8 cellular contexts compared by ENCODE assay signal in genomic region chr1:149888160-149888998, GRCh38. TPM values are rescaled to one million over a fixed set of nuclear protein-coding genes. Genes with fewer than 3 reads are reported as not detected.
A peak's percentile ranks its signal among the peaks of the same experiment; 100 is the strongest.
DNase-seq lines count a peak whose midpoint lies in the region; ATAC-seq, FAIRE-seq and TF ChIP-seq lines count a peak whose summit lies in the region.

No MANE protein-coding gene starts in this region.

- no peaks in the 10 kb centered on the region for H3K27me3 ChIP-seq in BLaER1
- H3K27me3 ChIP-seq in endothelial cell of umbilical vein (ENCODE audit: control insufficient read depth in 2 of 2, insufficient read depth in 2 of 2, low read length in 2 of 2) = no peaks in the 10 kb centered on the region
- no peaks in the 10 kb centered on the region for H3K27me3 ChIP-seq in mononuclear cell (ENCODE audit: insufficient read depth, low read length)

- dilution Hi-C loops in endothelial cell of umbilical vein (cut with MboI; ENCODE audit: extremely low pct_ligation_motif_present, low sequenced_read_pairs) = loop anchor here (25.0 kb wide), 1 partner anchor 149 kb away; no protein-coding TSS in a partner anchor

- DNase-seq in HT-29 (ENCODE audit: low spot score) (peak; percentile 93), NOMO-1 treated with DMSO at 0.1 percent for 48 hours (lab: John Stamatoyannopoulos, UW; ENCODE audit: unreplicated experiment) (peak; percentile 90), endothelial cell of umbilical vein (ENCODE audit: low read depth, low spot score) (peak; percentile 86)
- peak; percentile 41 to 63 (median 62) for DNase-seq in activated CD8-positive, alpha-beta memory T cell treated with anti-CD3 and anti-CD28 coated beads for 48 hours (ENCODE audit: low read depth in 2 of 3, low spot score in 2 of 3)
- peak; percentile 77 to 78 for DNase-seq in stimulated activated CD8-positive, alpha-beta memory T cell treated with anti-CD3 and anti-CD28 coated beads, Interleukin-2, amount 100 ng/mL, for 48 hours (ENCODE audit: low read depth in 2 of 2)

- H3K4me2 ChIP-seq in BLaER1 = peak overlapping the region; percentile 93
- H3K4me2 ChIP-seq in endothelial cell of umbilical vein (ENCODE audit: insufficient read depth, low read length) = peak overlapping the region; percentile 85

- FAIRE-seq in endothelial cell of umbilical vein (lab: Jason Lieb, UNC) = no peak

- CTCF ChIA-PET in endothelial cell of umbilical vein (lab: Charles Lee) = interaction anchor here (0.6 to 4.1 kb wide), 16 partner anchors 8 to 299 kb away, joined by 3 to 38 read pairs (median 4); partner anchors contain the start of gene BOLA1

- peak overlapping the region; percentile 96 for H3K27ac ChIP-seq in BLaER1
- H3K27ac ChIP-seq in endothelial cell of umbilical vein (ENCODE audit: insufficient read depth, low read depth, low read length) = peak overlapping the region; percentile 97

- peak; percentile 89 for TF ChIP-seq POLR2A in endothelial cell of umbilical vein (IDR thresholded peaks at IDR 0.05; ENCODE audit: low read depth, low read length)

- H3K36me3 ChIP-seq in BLaER1 (no peaks in the 10 kb centered on the region), endothelial cell of umbilical vein (ENCODE audit: control insufficient read depth in 2 of 2, extremely low read depth in 1 of 2, insufficient read depth in 2 of 2, low read length in 2 of 2) (no peaks in the 10 kb centered on the region)

- TSS peak; percentile 4 for BruUV-seq in endothelial cell of umbilical vein (replicated peaks; lab: Mats Ljungman, UMichigan)

- no peaks in the 10 kb centered on the region for H3K9me1 ChIP-seq in endothelial cell of umbilical vein (replicated peaks; ENCODE audit: control insufficient read depth, extremely low read depth, insufficient read depth, low read length)

- H3K79me2 ChIP-seq in endothelial cell of umbilical vein (ENCODE audit: control insufficient read depth, insufficient read depth, low read length) = no peaks in the 10 kb centered on the region

- H2AFZ ChIP-seq in endothelial cell of umbilical vein (ENCODE audit: low read depth, low read length) = peak overlapping the region; percentile 60

- POLR2A ChIA-PET in endothelial cell of umbilical vein (lab: Charles Lee) = interaction anchor here (1.4 to 3.6 kb wide), 9 partner anchors 11 to 299 kb away, joined by 4 to 20 read pairs (median 7); partner anchors contain the start of genes BOLA1 and MTMR11

- H3K4me3 ChIP-seq in BLaER1 (peak overlapping the region; percentile 77), endothelial cell of umbilical vein (replicated peaks in 1 of 3; ENCODE audit: insufficient read depth in 1 of 3, low read depth in 1 of 3, low read length in 3 of 3) (peak overlapping the region; percentile 22 to 91 (median 55)), mononuclear cell (ENCODE audit: low read length) (peak overlapping the region; percentile 87)

- H3K9ac ChIP-seq in BLaER1 = peak overlapping the region; percentile 97
- peak overlapping the region; percentile 99 for H3K9ac ChIP-seq in endothelial cell of umbilical vein (replicated peaks; ENCODE audit: extremely low read depth, insufficient read depth, low read length)

- peaks cover 27% of the 10 kb centered on the region for H4K20me1 ChIP-seq in BLaER1
- H4K20me1 ChIP-seq in endothelial cell of umbilical vein (replicated peaks; ENCODE audit: control insufficient read depth, extremely low read depth, insufficient read depth, low read length) = no peaks in the 10 kb centered on the region

- H3K4me1 ChIP-seq in BLaER1 = peaks cover 34% of the 10 kb centered on the region
- H3K4me1 ChIP-seq in endothelial cell of umbilical vein (ENCODE audit: control insufficient read depth, extremely low read depth, insufficient read depth, low read length) = peaks cover 16% of the 10 kb centered on the region
- peaks cover 34% of the 10 kb centered on the region for H3K4me1 ChIP-seq in mononuclear cell (ENCODE audit: insufficient read depth, low read length)

- peak; percentile 64 to 65 for TF ChIP-seq CTCF in endothelial cell of umbilical vein (IDR thresholded peaks at IDR 0.05; ENCODE audit: extremely low read depth in 1 of 2, insufficient read depth in 1 of 2, low read depth in 1 of 2, low read length in 2 of 2)

- H3K9me3 ChIP-seq in BLaER1 (no peaks in the 10 kb centered on the region), endothelial cell of umbilical vein (replicated peaks; ENCODE audit: control insufficient read depth, insufficient read depth, low read length) (no peaks in the 10 kb centered on the region), mononuclear cell (ENCODE audit: low read depth, low read length) (no peaks in the 10 kb centered on the region)

- intact Hi-C loops in endothelial cell of umbilical vein (cut with micrococcal nuclease) = loop anchor here (1.0 to 2.0 kb wide), 8 partner anchors 11 to 299 kb away; partner anchors contain the start of genes BOLA1, SF3B4 and VPS45

- ATAC-seq in GM19397 (IDR thresholded peaks at IDR 0.05; ENCODE audit: unreplicated experiment) = peak; percentile 18

TF ChIP-seq in endothelial cell of umbilical vein, 7 proteins besides CTCF, POLR2A, EP300 and RAD21:
- TF ChIP-seq GATA2 (IDR thresholded peaks at IDR 0.05; ENCODE audit: insufficient read depth, insufficient read length, low read depth, low read length) (no peak), EZH2 (IDR thresholded peaks at IDR 0.05; ENCODE audit: borderline replicate concordance, low read depth, low read length, severe bottlenecking) (no peak), FOS (IDR thresholded peaks at IDR 0.05; ENCODE audit: borderline replicate concordance, insufficient read depth, low read length) (no peak), JUN (IDR thresholded peaks at IDR 0.05; ENCODE audit: borderline replicate concordance, insufficient read depth, insufficient read length, low read depth) (no peak), MYC (IDR thresholded peaks at IDR 0.05; ENCODE audit: low read depth, low read length) (no peak), POLR2AphosphoS5 (IDR thresholded peaks at IDR 0.05; ENCODE audit: insufficient read depth, low read depth, low read length) (peak; percentile 68), MAX (IDR thresholded peaks at IDR 0.05; ENCODE audit: insufficient read depth, insufficient read length) (no peak)

RNA-seq across cellular contexts. Expression of gene BOLA1, which starts 11.0 kb away (rescaled TPM):
- 17.8 and 20.4 TPM in 2 replicates for total RNA-seq in HT-29 (2014; rRNA removed; shearing (Covaris generic))
- total RNA-seq in endothelial cell of umbilical vein = 7.0 and 10.8 TPM in 2 replicates
- polyA plus RNA-seq in endothelial cell of umbilical vein = 12.2 and 16.1 TPM in 2 replicates
- 11.6 and 15.0 TPM in 2 replicates for polyA plus RNA-seq in endothelial cell of umbilical vein (2011; cell fraction: cytosol; rRNA removed)
- polyA plus RNA-seq in endothelial cell of umbilical vein (2011; cell fraction: nucleus; rRNA removed) = 5.8 and 8.2 TPM in 2 replicates
- polyA plus RNA-seq in endothelial cell of umbilical vein (2012) = 7.1 and 8.3 TPM in 2 replicates
- polyA minus RNA-seq in endothelial cell of umbilical vein = 2.0 and 3.7 TPM in 2 replicates
- polyA minus RNA-seq in endothelial cell of umbilical vein (2011; cell fraction: cytosol; rRNA and poly(A)+ RNA removed) = 5.5 TPM
- polyA minus RNA-seq in endothelial cell of umbilical vein (2011; cell fraction: nucleus; rRNA and poly(A)+ RNA removed) = 1.0 and 2.2 TPM in 2 replicates
- 4.0 TPM for total RNA-seq in mononuclear cell

RNA-seq across cellular contexts. Expression of gene SV2A, which starts 29.3 kb away (rescaled TPM):
- 0.08 TPM in 1 of 2 replicates, not detected in the other for total RNA-seq in HT-29 (2014; rRNA removed; shearing (Covaris generic))
- total RNA-seq in endothelial cell of umbilical vein (3.9 and 5.4 TPM in 2 replicates), mononuclear cell (0.73 TPM)
- polyA plus RNA-seq in endothelial cell of umbilical vein = 2.9 and 3.0 TPM in 2 replicates
- polyA plus RNA-seq in endothelial cell of umbilical vein (2011; cell fraction: cytosol; rRNA removed) = 2.6 and 3.0 TPM in 2 replicates
- polyA plus RNA-seq in endothelial cell of umbilical vein (2011; cell fraction: nucleus; rRNA removed) = 2.7 and 3.9 TPM in 2 replicates
- 3.5 and 6.0 TPM in 2 replicates for polyA plus RNA-seq in endothelial cell of umbilical vein (2012)
- 5.4 and 6.5 TPM in 2 replicates for polyA minus RNA-seq in endothelial cell of umbilical vein
- polyA minus RNA-seq in endothelial cell of umbilical vein (2011; cell fraction: cytosol; rRNA and poly(A)+ RNA removed) = not detected
- polyA minus RNA-seq in endothelial cell of umbilical vein (2011; cell fraction: nucleus; rRNA and poly(A)+ RNA removed) = 1.3 and 1.8 TPM in 2 replicates

RNA-seq across cellular contexts. Expression of gene SF3B4, which starts 39.2 kb away (rescaled TPM):
- total RNA-seq in HT-29 (2014; rRNA removed; shearing (Covaris generic)) = 13.3 and 14.8 TPM in 2 replicates
- total RNA-seq in endothelial cell of umbilical vein (68.7 and 74.4 TPM in 2 replicates), mononuclear cell (17.7 TPM)
- polyA plus RNA-seq in endothelial cell of umbilical vein = 61.2 and 62.7 TPM in 2 replicates
- 45.3 and 45.4 TPM in 2 replicates for polyA plus RNA-seq in endothelial cell of umbilical vein (2011; cell fraction: cytosol; rRNA removed)
- polyA plus RNA-seq in endothelial cell of umbilical vein (2011; cell fraction: nucleus; rRNA removed) = 33.4 and 44.2 TPM in 2 replicates
- 43.0 and 79.3 TPM in 2 replicates for polyA plus RNA-seq in endothelial cell of umbilical vein (2012)
- 36.7 and 43.3 TPM in 2 replicates for polyA minus RNA-seq in endothelial cell of umbilical vein
- polyA minus RNA-seq in endothelial cell of umbilical vein (2011; cell fraction: cytosol; rRNA and poly(A)+ RNA removed) = 38.5 TPM
- polyA minus RNA-seq in endothelial cell of umbilical vein (2011; cell fraction: nucleus; rRNA and poly(A)+ RNA removed) = 17.8 and 34.2 TPM in 2 replicates

RNA-seq across cellular contexts. Expression of gene MTMR11, which starts 48.3 kb away (rescaled TPM):
- total RNA-seq in HT-29 (2014; rRNA removed; shearing (Covaris generic)) = 4.8 and 6.8 TPM in 2 replicates
- total RNA-seq in endothelial cell of umbilical vein = 7.8 and 11.2 TPM in 2 replicates
- polyA plus RNA-seq in endothelial cell of umbilical vein = 14.4 and 16.9 TPM in 2 replicates
- polyA plus RNA-seq in endothelial cell of umbilical vein (2011; cell fraction: cytosol; rRNA removed) = 9.1 and 10.4 TPM in 2 replicates
- 48.7 and 52.5 TPM in 2 replicates for polyA plus RNA-seq in endothelial cell of umbilical vein (2011; cell fraction: nucleus; rRNA removed)
- 11.5 and 15.9 TPM in 2 replicates for polyA plus RNA-seq in endothelial cell of umbilical vein (2012)
- 17.6 and 28.9 TPM in 2 replicates for polyA minus RNA-seq in endothelial cell of umbilical vein
- polyA minus RNA-seq in endothelial cell of umbilical vein (2011; cell fraction: cytosol; rRNA and poly(A)+ RNA removed) = 2.0 TPM
- 14.2 and 19.3 TPM in 2 replicates for polyA minus RNA-seq in endothelial cell of umbilical vein (2011; cell fraction: nucleus; rRNA and poly(A)+ RNA removed)
- 22.9 TPM for total RNA-seq in mononuclear cell

Comparison
In these comparisons a context has a peak if more than half of its experiments do, and no peak if none do; other contexts are left out.
1. Peak in every context shown above with its lines: DNase-seq, ATAC-seq, H3K4me3 ChIP-seq and H3K27ac ChIP-seq.